1 cellular context compared by ENCODE assay signal in genomic region chr6:1368940-1369339, GRCh38.
TF ChIP-seq lines count a peak whose summit lies in the region.

No MANE protein-coding gene starts in this region.

TF ChIP-seq in HEK293, 187 proteins besides CTCF, POLR2A, EP300 and RAD21 (continued from another document):
- TF ChIP-seq ZNF157 (tag by site-specific recombination; IDR thresholded peaks at IDR 0.05): no peak
- no peak for TF ChIP-seq ZBTB26 (tag by site-specific recombination; optimal IDR thresholded peaks at IDR 0.05)
